8 cellular contexts compared by ENCODE assay signal in the genomic region with DNA sequence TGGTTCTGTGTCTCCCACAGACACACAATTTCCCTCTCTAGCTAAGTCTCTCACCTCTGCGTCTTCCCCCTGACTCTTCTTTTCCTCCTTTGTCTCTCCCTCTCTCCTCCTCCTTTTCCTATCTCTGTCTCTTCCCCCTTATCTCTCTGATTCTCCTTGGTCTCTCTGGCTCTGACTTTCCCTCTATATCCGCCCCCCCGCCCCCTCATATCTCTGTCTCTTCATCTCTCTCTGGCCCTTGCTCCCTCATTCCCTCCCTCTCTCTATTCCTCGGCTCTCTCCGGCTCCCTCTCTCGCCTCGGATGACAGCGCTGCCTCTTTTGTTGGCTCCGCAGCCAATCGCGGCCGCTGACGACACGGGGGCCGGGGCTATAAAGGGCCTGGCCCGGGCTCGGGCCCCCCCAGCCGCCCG. TPM values are rescaled to one million over a fixed set of nuclear protein-coding genes. Genes with fewer than 3 reads are reported as not detected.
DNase-seq lines count a peak whose midpoint lies in the region; ATAC-seq and TF ChIP-seq lines count a peak whose summit lies in the region.

Gene GDF11 (plus strand): TSS at position 404 of the 412 bp plus-strand sequence. CDS start 195 bp downstream, outside the sequence.

- no peak for TF ChIP-seq RAD21 in liver (IDR thresholded peaks at IDR 0.05)

- WGBS in liver, result under 1% methylated on average over 19 of the region's 19 CpGs

- H3K9me3 ChIP-seq in liver (ENCODE audit: control insufficient read depth in 4 of 4, low read length in 3 of 4), result no peaks in the 10 kb centered on the region

- H3K36me3 Mint-ChIP-seq in activated CD4-positive, alpha-beta T cell treated with anti-CD3 and anti-CD28 coated beads, Interleukin-2, amount 10 ng/mL, durations not matched to agents 24 days and 14 days (ENCODE audit: low read depth), result peaks cover 3% of the 10 kb centered on the region
- H3K36me3 Mint-ChIP-seq in dendritic cell treated with granulocyte-macrophage colony-stimulating factor and Interleukin-4, amounts not matched to agents 40 ng/mL and 50 ng/mL, for 4 days (ENCODE audit: low read depth), result no peaks in the 10 kb centered on the region

- in situ Hi-C loops in GM13977 (cut with MboI; ENCODE audit: low pct_unique_long_range_greater_than_20kb, low sequenced_read_pairs, unreplicated experiment), result loop anchor here (10.0 to 25.0 kb wide), 2 partner anchors 202 to 295 kb away; partner anchors contain the start of gene RPS26

- H3K27me3 Mint-ChIP-seq in activated CD4-positive, alpha-beta T cell treated with anti-CD3 and anti-CD28 coated beads, Interleukin-2, amount 10 ng/mL, durations not matched to agents 24 days and 14 days, result peaks cover 4% of the 10 kb centered on the region
- H3K27me3 Mint-ChIP-seq in dendritic cell treated with granulocyte-macrophage colony-stimulating factor and Interleukin-4, amounts not matched to agents 40 ng/mL and 50 ng/mL, for 4 days, result peaks cover 47% of the 10 kb centered on the region

- H3K36me3 ChIP-seq in liver (ENCODE audit: control insufficient read depth in 4 of 4, insufficient read depth in 3 of 4, low read depth in 1 of 4, low read length in 3 of 4), result no peaks in the 10 kb centered on the region

- DNase-seq in GM13977 (ENCODE audit: low spot score), result peak; percentile 90
- DNase-seq in NCI-H524 treated with DMSO at 0.1 percent for 48 hours (lab: John Stamatoyannopoulos, UW), result peak; percentile 6
- peak; percentile 94 for DNase-seq in activated CD4-positive, alpha-beta T cell treated with anti-CD3 and anti-CD28 coated beads, Interleukin-2, amount 10 ng/mL, durations not matched to agents 24 days and 14 days
- peak; percentile 76 for DNase-seq in stimulated activated CD4-positive, alpha-beta T cell treated with anti-CD3 and anti-CD28 coated beads, Interleukin-4, amount 100 ng/mL, for 1 hour

- TF ChIP-seq CTCF in GM13977 (IDR thresholded peaks at IDR 0.05; ENCODE audit: extremely low read depth, insufficient read depth, missing control alignments) (no peak), liver (IDR thresholded peaks at IDR 0.05; ENCODE audit: low read depth, low read length, missing input control) (no peak)

- H3K9me3 Mint-ChIP-seq in activated CD4-positive, alpha-beta T cell treated with anti-CD3 and anti-CD28 coated beads, Interleukin-2, amount 10 ng/mL, durations not matched to agents 24 days and 14 days, result no peaks in the 10 kb centered on the region
- no peaks in the 10 kb centered on the region for H3K9me3 Mint-ChIP-seq in dendritic cell treated with granulocyte-macrophage colony-stimulating factor and Interleukin-4, amounts not matched to agents 40 ng/mL and 50 ng/mL, for 4 days

- H3K27me3 ChIP-seq in liver (ENCODE audit: control insufficient read depth in 4 of 4, insufficient read depth in 4 of 4, low read length in 3 of 4), result peaks cover 0 to 5% (median 0%) of the 10 kb centered on the region in 4 donors

- H3K4me3 ChIP-seq in liver (ENCODE audit: low read depth in 1 of 3, low read length in 3 of 3), result peak within 1 kb of the TSS; percentile 7 to 63 (median 35)

- no peak within 1 kb of the TSS for H3K9ac ChIP-seq in liver (ENCODE audit: low read depth in 1 of 2, low read length in 2 of 2)

- peak within 1 kb of the TSS; percentile 90 for H3K27ac Mint-ChIP-seq in activated CD4-positive, alpha-beta T cell treated with anti-CD3 and anti-CD28 coated beads, Interleukin-2, amount 10 ng/mL, durations not matched to agents 24 days and 14 days
- H3K27ac Mint-ChIP-seq in dendritic cell treated with granulocyte-macrophage colony-stimulating factor and Interleukin-4, amounts not matched to agents 40 ng/mL and 50 ng/mL, for 4 days, result peak within 1 kb of the TSS; percentile 48

- ATAC-seq in HG03159 (IDR thresholded peaks at IDR 0.05; ENCODE audit: unreplicated experiment) (peak; percentile 22), GM21619 (IDR thresholded peaks at IDR 0.05; ENCODE audit: unreplicated experiment) (no peak)

- H3K4me1 ChIP-seq in liver (ENCODE audit: control insufficient read depth in 4 of 4, insufficient read depth in 4 of 4, low read length in 3 of 4), result peaks cover 0 to 18% (median 12%) of the 10 kb centered on the region in 4 donors

- intact Hi-C loops in activated CD4-positive, alpha-beta T cell treated with anti-CD3 and anti-CD28 coated beads, Interleukin-2, amount 10 ng/mL, durations not matched to agents 24 days and 14 days (cut with micrococcal nuclease), result loop anchor here (5.0 kb wide), 1 partner anchor 360 kb away; the partner anchor contains the start of gene PA2G4
- intact Hi-C loops in dendritic cell treated with granulocyte-macrophage colony-stimulating factor and Interleukin-4, amounts not matched to agents 40 ng/mL and 50 ng/mL, for 4 days (cut with micrococcal nuclease), result loop anchor here (10.0 kb wide), 1 partner anchor 52 kb away; no protein-coding TSS in a partner anchor

- H3K4me1 Mint-ChIP-seq in activated CD4-positive, alpha-beta T cell treated with anti-CD3 and anti-CD28 coated beads, Interleukin-2, amount 10 ng/mL, durations not matched to agents 24 days and 14 days, result peaks cover 42% of the 10 kb centered on the region
- peaks cover 42% of the 10 kb centered on the region for H3K4me1 Mint-ChIP-seq in dendritic cell treated with granulocyte-macrophage colony-stimulating factor and Interleukin-4, amounts not matched to agents 40 ng/mL and 50 ng/mL, for 4 days (ENCODE audit: low read depth)

- H3K4me3 Mint-ChIP-seq in activated CD4-positive, alpha-beta T cell treated with anti-CD3 and anti-CD28 coated beads, Interleukin-2, amount 10 ng/mL, durations not matched to agents 24 days and 14 days, result peak within 1 kb of the TSS; percentile 98
- peak within 1 kb of the TSS; percentile 77 for H3K4me3 Mint-ChIP-seq in dendritic cell treated with granulocyte-macrophage colony-stimulating factor and Interleukin-4, amounts not matched to agents 40 ng/mL and 50 ng/mL, for 4 days

- peak within 1 kb of the TSS in 1 of 2 donors; percentile 13 for H3K27ac ChIP-seq in liver (ENCODE audit: low read depth in 1 of 2, low read length in 2 of 2)

TF ChIP-seq in liver, 16 proteins besides CTCF, POLR2A, EP300 and RAD21 (continues in another document):
- TF ChIP-seq FOXA2 (IDR thresholded peaks at IDR 0.05) (no peak), HNF4G (IDR thresholded peaks at IDR 0.05) (no peak), YY1 (IDR thresholded peaks at IDR 0.05) (no peak), SP1 (IDR thresholded peaks at IDR 0.05) (no peak), HNF4A (conservative IDR thresholded peaks at IDR 0.05) (no peak), JUND (IDR thresholded peaks at IDR 0.05) (no peak), NR2F2 (IDR thresholded peaks at IDR 0.05) (no peak), MAX (IDR thresholded peaks at IDR 0.05) (no peak), RXRA (IDR thresholded peaks at IDR 0.05) (no peak), ATF3 (IDR thresholded peaks at IDR 0.05) (no peak), FOXA1 (IDR thresholded peaks at IDR 0.05) (no peak), EGR1 (IDR thresholded peaks at IDR 0.05; ENCODE audit: low read depth in 2 of 2) (no peak)
- TF ChIP-seq, protein P1, sequence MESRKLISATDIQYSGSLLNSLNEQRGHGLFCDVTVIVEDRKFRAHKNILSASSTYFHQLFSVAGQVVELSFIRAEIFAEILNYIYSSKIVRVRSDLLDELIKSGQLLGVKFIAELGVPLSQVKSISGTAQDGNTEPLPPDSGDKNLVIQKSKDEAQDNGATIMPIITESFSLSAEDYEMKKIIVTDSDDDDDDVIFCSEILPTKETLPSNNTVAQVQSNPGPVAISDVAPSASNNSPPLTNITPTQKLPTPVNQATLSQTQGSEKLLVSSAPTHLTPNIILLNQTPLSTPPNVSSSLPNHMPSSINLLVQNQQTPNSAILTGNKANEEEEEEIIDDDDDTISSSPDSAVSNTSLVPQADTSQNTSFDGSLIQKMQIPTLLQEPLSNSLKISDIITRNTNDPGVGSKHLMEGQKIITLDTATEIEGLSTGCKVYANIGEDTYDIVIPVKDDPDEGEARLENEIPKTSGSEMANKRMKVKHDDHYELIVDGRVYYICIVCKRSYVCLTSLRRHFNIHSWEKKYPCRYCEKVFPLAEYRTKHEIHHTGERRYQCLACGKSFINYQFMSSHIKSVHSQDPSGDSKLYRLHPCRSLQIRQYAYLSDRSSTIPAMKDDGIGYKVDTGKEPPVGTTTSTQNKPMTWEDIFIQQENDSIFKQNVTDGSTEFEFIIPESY (IDR thresholded peaks at IDR 0.05), result no peak
- TF ChIP-seq, protein P2, sequence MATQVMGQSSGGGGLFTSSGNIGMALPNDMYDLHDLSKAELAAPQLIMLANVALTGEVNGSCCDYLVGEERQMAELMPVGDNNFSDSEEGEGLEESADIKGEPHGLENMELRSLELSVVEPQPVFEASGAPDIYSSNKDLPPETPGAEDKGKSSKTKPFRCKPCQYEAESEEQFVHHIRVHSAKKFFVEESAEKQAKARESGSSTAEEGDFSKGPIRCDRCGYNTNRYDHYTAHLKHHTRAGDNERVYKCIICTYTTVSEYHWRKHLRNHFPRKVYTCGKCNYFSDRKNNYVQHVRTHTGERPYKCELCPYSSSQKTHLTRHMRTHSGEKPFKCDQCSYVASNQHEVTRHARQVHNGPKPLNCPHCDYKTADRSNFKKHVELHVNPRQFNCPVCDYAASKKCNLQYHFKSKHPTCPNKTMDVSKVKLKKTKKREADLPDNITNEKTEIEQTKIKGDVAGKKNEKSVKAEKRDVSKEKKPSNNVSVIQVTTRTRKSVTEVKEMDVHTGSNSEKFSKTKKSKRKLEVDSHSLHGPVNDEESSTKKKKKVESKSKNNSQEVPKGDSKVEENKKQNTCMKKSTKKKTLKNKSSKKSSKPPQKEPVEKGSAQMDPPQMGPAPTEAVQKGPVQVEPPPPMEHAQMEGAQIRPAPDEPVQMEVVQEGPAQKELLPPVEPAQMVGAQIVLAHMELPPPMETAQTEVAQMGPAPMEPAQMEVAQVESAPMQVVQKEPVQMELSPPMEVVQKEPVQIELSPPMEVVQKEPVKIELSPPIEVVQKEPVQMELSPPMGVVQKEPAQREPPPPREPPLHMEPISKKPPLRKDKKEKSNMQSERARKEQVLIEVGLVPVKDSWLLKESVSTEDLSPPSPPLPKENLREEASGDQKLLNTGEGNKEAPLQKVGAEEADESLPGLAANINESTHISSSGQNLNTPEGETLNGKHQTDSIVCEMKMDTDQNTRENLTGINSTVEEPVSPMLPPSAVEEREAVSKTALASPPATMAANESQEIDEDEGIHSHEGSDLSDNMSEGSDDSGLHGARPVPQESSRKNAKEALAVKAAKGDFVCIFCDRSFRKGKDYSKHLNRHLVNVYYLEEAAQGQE (IDR thresholded peaks at IDR 0.05), result no peak

RNA-seq across cellular contexts. Expression of gene GDF11, which starts in this region (rescaled TPM):
- 14.3 and 15.1 TPM in 2 replicates for total RNA-seq in activated CD4-positive, alpha-beta T cell treated with anti-CD3 and anti-CD28 coated beads, Interleukin-2, amount 10 ng/mL, durations not matched to agents 24 days and 14 days
- total RNA-seq in liver, result 1 to 10 TPM in 1 of 2 donors, under 1 TPM in 1; 0.84 to 5.0 TPM
- under 1 TPM; 0.40 to 0.55 TPM for polyA plus RNA-seq in liver

Comparison
In these comparisons a context has a peak if more than half of its experiments do, and no peak if none do; other contexts are left out.
1. DNase-seq: peak in every context shown above with its lines; median percentile 94 in activated CD4-positive, alpha-beta T cell treated with anti-CD3 and anti-CD28 coated beads, Interleukin-2, amount 10 ng/mL, durations not matched to agents 24 days and 14 days; 90 in GM13977; 76 in stimulated activated CD4-positive, alpha-beta T cell treated with anti-CD3 and anti-CD28 coated beads, Interleukin-4, amount 100 ng/mL, for 1 hour; 6 in NCI-H524 treated with DMSO at 0.1 percent for 48 hours.